In the genomic region with DNA sequence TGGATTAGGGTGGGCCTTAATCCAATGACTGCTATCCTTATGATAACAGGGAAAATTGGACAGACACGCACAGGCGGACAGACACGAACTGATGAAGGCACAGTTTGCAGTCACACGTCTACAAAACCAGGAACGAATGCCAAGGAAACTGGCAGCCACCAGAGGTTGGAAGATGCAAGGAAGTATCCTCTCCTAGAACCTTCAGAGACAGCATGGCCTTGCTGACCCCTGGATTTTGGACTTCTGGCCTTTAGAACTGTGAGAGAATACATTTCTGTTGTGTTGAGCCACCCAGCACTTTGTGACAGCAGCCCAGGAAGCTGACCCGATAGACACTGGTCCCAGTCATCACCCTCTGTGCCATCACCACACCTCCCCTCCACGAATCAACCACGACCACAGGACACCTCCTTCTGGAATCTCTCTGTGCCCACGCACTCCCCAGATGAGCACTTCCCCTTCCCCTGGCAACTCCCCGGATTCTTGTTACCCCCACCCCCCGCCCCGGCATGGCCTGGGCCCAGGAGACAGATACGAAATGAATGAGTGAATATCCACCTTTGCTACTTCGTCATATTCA, we compare ENCODE assay signal across 1 cellular context.
TF ChIP-seq lines count a peak whose summit lies in the region.

No MANE protein-coding gene starts in this region.

TF ChIP-seq in GM12878, 131 proteins besides CTCF, POLR2A, EP300 and RAD21 (continued from another document):
- TF ChIP-seq, protein P1, sequence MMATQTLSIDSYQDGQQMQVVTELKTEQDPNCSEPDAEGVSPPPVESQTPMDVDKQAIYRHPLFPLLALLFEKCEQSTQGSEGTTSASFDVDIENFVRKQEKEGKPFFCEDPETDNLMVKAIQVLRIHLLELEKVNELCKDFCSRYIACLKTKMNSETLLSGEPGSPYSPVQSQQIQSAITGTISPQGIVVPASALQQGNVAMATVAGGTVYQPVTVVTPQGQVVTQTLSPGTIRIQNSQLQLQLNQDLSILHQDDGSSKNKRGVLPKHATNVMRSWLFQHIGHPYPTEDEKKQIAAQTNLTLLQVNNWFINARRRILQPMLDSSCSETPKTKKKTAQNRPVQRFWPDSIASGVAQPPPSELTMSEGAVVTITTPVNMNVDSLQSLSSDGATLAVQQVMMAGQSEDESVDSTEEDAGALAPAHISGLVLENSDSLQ (IDR thresholded peaks at IDR 0.05), result no peak
- no peak for TF ChIP-seq ETV6 (conservative IDR thresholded peaks at IDR 0.05 in 1 of 2, IDR thresholded peaks at IDR 0.05 in 1 of 2; ENCODE audit: borderline replicate concordance in 1 of 2, low read depth in 1 of 2)
- no peak for TF ChIP-seq SMAD5 (IDR thresholded peaks at IDR 0.05; ENCODE audit: low read depth)
- TF ChIP-seq, protein P2, sequence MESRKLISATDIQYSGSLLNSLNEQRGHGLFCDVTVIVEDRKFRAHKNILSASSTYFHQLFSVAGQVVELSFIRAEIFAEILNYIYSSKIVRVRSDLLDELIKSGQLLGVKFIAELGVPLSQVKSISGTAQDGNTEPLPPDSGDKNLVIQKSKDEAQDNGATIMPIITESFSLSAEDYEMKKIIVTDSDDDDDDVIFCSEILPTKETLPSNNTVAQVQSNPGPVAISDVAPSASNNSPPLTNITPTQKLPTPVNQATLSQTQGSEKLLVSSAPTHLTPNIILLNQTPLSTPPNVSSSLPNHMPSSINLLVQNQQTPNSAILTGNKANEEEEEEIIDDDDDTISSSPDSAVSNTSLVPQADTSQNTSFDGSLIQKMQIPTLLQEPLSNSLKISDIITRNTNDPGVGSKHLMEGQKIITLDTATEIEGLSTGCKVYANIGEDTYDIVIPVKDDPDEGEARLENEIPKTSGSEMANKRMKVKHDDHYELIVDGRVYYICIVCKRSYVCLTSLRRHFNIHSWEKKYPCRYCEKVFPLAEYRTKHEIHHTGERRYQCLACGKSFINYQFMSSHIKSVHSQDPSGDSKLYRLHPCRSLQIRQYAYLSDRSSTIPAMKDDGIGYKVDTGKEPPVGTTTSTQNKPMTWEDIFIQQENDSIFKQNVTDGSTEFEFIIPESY (IDR thresholded peaks at IDR 0.05), result no peak
- no peak for TF ChIP-seq IKZF1 (conservative IDR thresholded peaks at IDR 0.05)
- no peak for TF ChIP-seq POLR2AphosphoS5 (IDR thresholded peaks at IDR 0.05; ENCODE audit: low read length)
- TF ChIP-seq MEF2A (IDR thresholded peaks at IDR 0.05; ENCODE audit: insufficient read depth, low read depth, low read length), result no peak
- TF ChIP-seq RCOR1 (conservative IDR thresholded peaks at IDR 0.05; ENCODE audit: low read depth, low read length), result no peak
- no peak for TF ChIP-seq POU2F2 (IDR thresholded peaks at IDR 0.05; ENCODE audit: borderline replicate concordance, low read depth, low read length)
- no peak for TF ChIP-seq TCF12 (IDR thresholded peaks at IDR 0.05; ENCODE audit: low read depth, low read length)
- TF ChIP-seq EED (IDR thresholded peaks at IDR 0.05; ENCODE audit: low read depth), result no peak
- TF ChIP-seq, protein P3, sequence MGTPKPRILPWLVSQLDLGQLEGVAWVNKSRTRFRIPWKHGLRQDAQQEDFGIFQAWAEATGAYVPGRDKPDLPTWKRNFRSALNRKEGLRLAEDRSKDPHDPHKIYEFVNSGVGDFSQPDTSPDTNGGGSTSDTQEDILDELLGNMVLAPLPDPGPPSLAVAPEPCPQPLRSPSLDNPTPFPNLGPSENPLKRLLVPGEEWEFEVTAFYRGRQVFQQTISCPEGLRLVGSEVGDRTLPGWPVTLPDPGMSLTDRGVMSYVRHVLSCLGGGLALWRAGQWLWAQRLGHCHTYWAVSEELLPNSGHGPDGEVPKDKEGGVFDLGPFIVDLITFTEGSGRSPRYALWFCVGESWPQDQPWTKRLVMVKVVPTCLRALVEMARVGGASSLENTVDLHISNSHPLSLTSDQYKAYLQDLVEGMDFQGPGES (IDR thresholded peaks at IDR 0.05), result no peak
TF ChIP-seq in GM12878: peak in this region for 0.
